11 cellular contexts compared by ENCODE assay signal in the genomic region with DNA sequence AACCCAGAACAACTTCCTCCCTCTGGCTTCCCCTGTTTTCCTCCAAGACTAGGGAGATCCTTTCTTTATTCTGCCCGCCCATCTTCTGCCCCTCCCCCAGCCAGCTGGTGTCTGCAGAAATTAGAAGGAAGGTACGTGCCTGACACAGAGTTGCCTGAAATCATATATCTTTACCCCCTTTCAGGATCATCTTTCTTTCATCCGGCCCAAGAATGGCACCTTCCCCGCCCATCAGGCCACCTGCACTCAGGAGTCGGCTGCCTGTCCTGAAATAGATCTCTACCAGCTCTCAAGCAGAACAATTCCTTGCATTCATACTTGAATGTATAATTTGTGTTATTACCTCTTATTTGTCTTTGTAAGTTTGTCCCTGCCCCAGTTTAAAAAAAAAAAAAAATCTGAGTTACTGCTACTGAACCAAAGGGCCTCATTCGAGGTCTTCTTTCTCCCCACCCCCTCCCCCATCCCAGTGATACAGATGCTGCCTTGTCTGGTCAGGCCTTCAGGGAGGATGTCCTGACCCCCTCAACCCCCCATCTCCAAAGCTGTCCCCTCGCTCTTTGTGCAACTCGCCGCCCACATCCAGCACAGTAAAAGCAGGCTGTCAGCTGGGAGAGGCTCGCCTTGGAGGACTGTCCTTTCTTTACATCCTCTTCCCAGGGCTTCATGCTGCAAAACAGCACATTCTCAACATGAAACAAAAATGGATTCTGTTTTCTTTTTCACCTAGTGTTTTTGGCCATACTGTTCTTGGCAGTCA.
A peak's percentile ranks its signal among the peaks of the same experiment; 100 is the strongest.
DNase-seq lines count a peak whose midpoint lies in the region; ATAC-seq and TF ChIP-seq lines count a peak whose summit lies in the region.
"Had no signal": no experiment of that assay in that cellular context is flagged by ENCODE, and none has a peak within 500 bp of the region (broad histone marks: within the 10 kb centered on the region; RNA-seq: fewer than 3 reads in every experiment).

No MANE protein-coding gene starts in this region.

- ATAC-seq in GM18861 (IDR thresholded peaks at IDR 0.05; ENCODE audit: unreplicated experiment) (no peak), HG02981 (IDR thresholded peaks at IDR 0.05; ENCODE audit: unreplicated experiment) (no peak)

- H3K9ac ChIP-seq in mesenchymal stem cell (ENCODE audit: low read length) = peak overlapping the region; percentile 79

- H3K9me3 ChIP-seq in ascending aorta (no peaks in the 10 kb centered on the region), mesenchymal stem cell (ENCODE audit: control insufficient read depth, low read length) (no peaks in the 10 kb centered on the region), transverse colon (no peaks in the 10 kb centered on the region)
- H3K9me3 ChIP-seq: mucosa of descending colon had no signal

- TF ChIP-seq EP300 in transverse colon (IDR thresholded peaks at IDR 0.05; ENCODE audit: low read depth) = no peak

- 38% methylated on average over 9 of the region's 10 CpGs for WGBS in mesenchymal stem cell
- WGBS in transverse colon (ENCODE audit: low coverage in 1 of 2), 2 donors = 60 to 63% methylated on average over 9 to 10 of the region's 10 CpGs

- H4K91ac ChIP-seq in mesenchymal stem cell (ENCODE audit: low read length) = peak overlapping the region; percentile 92

- peak overlapping the region; percentile 54 to 91 for H3K4ac ChIP-seq in mesenchymal stem cell (ENCODE audit: low read depth in 1 of 2, low read length in 2 of 2)

- H3K23ac ChIP-seq in mesenchymal stem cell (ENCODE audit: low read length in 2 of 2) = no peak overlapping the region

- H3K4me3 ChIP-seq in ascending aorta = peak overlapping the region in 1 of 2 donors; percentile 30
- H3K4me3 ChIP-seq in mesenchymal stem cell (ENCODE audit: insufficient read depth in 1 of 2, low read depth in 1 of 2, low read length in 2 of 2) = peak overlapping the region in 1 of 2 experiments; percentile 38
- H3K4me3 ChIP-seq in transverse colon = no peak overlapping the region
- H3K4me3 ChIP-seq: mucosa of descending colon had no signal

- H3K27me3 ChIP-seq in ascending aorta = no peaks in the 10 kb centered on the region
- H3K27me3 ChIP-seq in mesenchymal stem cell (ENCODE audit: control insufficient read depth in 1 of 2, insufficient read depth in 1 of 2, low read length in 2 of 2) = no peaks in the 10 kb centered on the region
- no peaks in the 10 kb centered on the region for H3K27me3 ChIP-seq in transverse colon

- no peak overlapping the region for H2AFZ ChIP-seq in mesenchymal stem cell (ENCODE audit: low read depth, low read length)

- H3K4me1 ChIP-seq in ascending aorta = peaks cover 24 to 51% of the 10 kb centered on the region in 2 donors
- peaks cover 18% of the 10 kb centered on the region for H3K4me1 ChIP-seq in mesenchymal stem cell (ENCODE audit: control insufficient read depth, insufficient read depth, low read depth, low read length)
- peaks cover 26 to 46% (median 28%) of the 10 kb centered on the region in 4 donors for H3K4me1 ChIP-seq in transverse colon

- peak overlapping the region; percentile 87 for H4K8ac ChIP-seq in mesenchymal stem cell (ENCODE audit: low read length)

- H2AK5ac ChIP-seq in mesenchymal stem cell (ENCODE audit: low read length, severe bottlenecking) = peak overlapping the region; percentile 36

- peak overlapping the region; percentile 55 to 99 for H3K18ac ChIP-seq in mesenchymal stem cell (ENCODE audit: low read depth in 1 of 2, low read length in 2 of 2)

- DNase-seq in NCI-H510A treated with DMSO at 0.1 percent for 48 hours (lab: John Stamatoyannopoulos, UW) = peak; percentile 10
- no peak for DNase-seq in NCI-H510A (lab: John Stamatoyannopoulos, UW)
- DNase-seq in ascending aorta (ENCODE audit: low spot score in 2 of 2) = no peak
- DNase-seq in mesenchymal stem cell = no peak
- no peak for DNase-seq in transverse colon
- DNase-seq in GM13976 (ENCODE audit: low spot score) = no peak
- DNase-seq: activated naive CD8-positive, alpha-beta T cell treated with anti-CD3 and anti-CD28 coated beads, Interleukin-2, amount 10 ng/mL, durations not matched to agents 7 days and 5 days; NCI-H1694 had no signal

- TF ChIP-seq CTCF in ascending aorta (IDR thresholded peaks at IDR 0.05) (no peak), transverse colon (IDR thresholded peaks at IDR 0.05) (no peak), GM13976 (IDR thresholded peaks at IDR 0.05; ENCODE audit: borderline replicate concordance, control extremely low read depth, extremely low read depth, insufficient read depth, missing control alignments) (no peak)

- H3K36me3 ChIP-seq in ascending aorta = no peaks in the 10 kb centered on the region
- no peaks in the 10 kb centered on the region for H3K36me3 ChIP-seq in mesenchymal stem cell (ENCODE audit: control insufficient read depth in 1 of 2, insufficient read depth in 2 of 2, low read depth in 1 of 2, low read length in 2 of 2)
- no peaks in the 10 kb centered on the region for H3K36me3 ChIP-seq in transverse colon

- H3K14ac ChIP-seq in mesenchymal stem cell (ENCODE audit: low read length in 2 of 2) = no peak overlapping the region

- H2BK120ac ChIP-seq in mesenchymal stem cell (ENCODE audit: low read depth, low read length) = peak overlapping the region; percentile 76

- peaks cover 12% of the 10 kb centered on the region for H3K79me1 ChIP-seq in mesenchymal stem cell (replicated peaks; ENCODE audit: low read length, poor library complexity, severe bottlenecking)

- H3K27ac ChIP-seq in ascending aorta (peak overlapping the region; percentile 89 to 97), mesenchymal stem cell (ENCODE audit: low read length, poor library complexity, severe bottlenecking) (no peak overlapping the region), transverse colon (peak overlapping the region; percentile 63 to 80 (median 73))

- no peak overlapping the region for H3K4me2 ChIP-seq in mesenchymal stem cell (ENCODE audit: low read length, poor library complexity, severe bottlenecking)

- H2BK15ac ChIP-seq in mesenchymal stem cell (ENCODE audit: low read depth, poor library complexity, severe bottlenecking) = peak overlapping the region; percentile 84

- no peak overlapping the region for H2BK5ac ChIP-seq in mesenchymal stem cell (ENCODE audit: low read depth, low read length, poor library complexity, severe bottlenecking)

- H2BK12ac ChIP-seq in mesenchymal stem cell (ENCODE audit: low read length in 2 of 2) = peak overlapping the region; percentile 94 to 100

- intact Hi-C loops in ascending aorta (cut with DNase I) = loop anchor here (5.0 kb wide), 2 partner anchors 57 to 123 kb away; no protein-coding TSS in a partner anchor
- intact Hi-C loops in transverse colon (cut with DNase I; ENCODE audit: low total_unique reads) = no loop called here

- in situ Hi-C loops in transverse colon (cut with MboI; ENCODE audit: low pct_ligation_motif_present in 1 of 4, low pct_unique_long_range_greater_than_20kb in 1 of 4, low sequenced_read_pairs in 3 of 4) = loop anchor here in 1 of 4 donors (25.0 kb wide), 1 partner anchor 123 kb away; no protein-coding TSS in a partner anchor
- in situ Hi-C loops in GM13976 (cut with MboI; ENCODE audit: low sequenced_read_pairs, unreplicated experiment) = no loop called here

- no peak for TF ChIP-seq POLR2A in transverse colon (IDR thresholded peaks at IDR 0.05)
